17 cellular contexts compared by ENCODE assay signal in the genomic region with DNA sequence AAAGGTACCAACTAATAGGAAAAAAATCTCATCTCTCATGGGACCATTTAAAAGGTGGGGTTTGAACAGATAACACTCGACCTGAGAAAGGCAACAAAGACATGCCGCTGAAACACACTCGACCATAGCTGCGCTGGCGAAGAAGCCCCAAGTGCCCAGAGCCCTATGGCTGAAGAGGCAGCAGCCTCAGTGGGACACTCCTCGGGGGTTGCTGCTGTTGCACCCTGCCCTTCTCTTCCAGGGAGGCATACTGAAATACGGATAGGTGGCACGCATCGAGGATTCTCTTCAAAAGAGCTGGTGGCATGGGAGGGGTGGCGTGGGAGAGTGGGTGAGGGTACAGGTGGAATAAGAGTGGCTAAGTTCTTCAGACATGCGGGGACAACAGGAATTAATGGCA. TPM values are rescaled to one million over a fixed set of nuclear protein-coding genes. Genes with fewer than 3 reads are reported as not detected.
A peak's percentile ranks its signal among the peaks of the same experiment; 100 is the strongest.
DNase-seq lines count a peak whose midpoint lies in the region; ATAC-seq and TF ChIP-seq lines count a peak whose summit lies in the region.
"Had no signal": no experiment of that assay in that cellular context is flagged by ENCODE, and none has a peak within 500 bp of the region (broad histone marks: within the 10 kb centered on the region; RNA-seq: fewer than 3 reads in every experiment).

No MANE protein-coding gene starts in this region.

- no peaks in the 10 kb centered on the region for H3K27me3 ChIP-seq in right cardiac atrium (ENCODE audit: control insufficient read depth, insufficient read depth)
- H3K27me3 ChIP-seq: SJCRH30 had no signal

- intact Hi-C loops in right cardiac atrium (cut with DNase I): no loop called here

- H3K4me1 ChIP-seq in right cardiac atrium (ENCODE audit: control insufficient read depth, insufficient read depth, low read length): peaks cover 6% of the 10 kb centered on the region
- H3K4me1 ChIP-seq: SJCRH30 had no signal

- peaks cover 2% of the 10 kb centered on the region; the same call in 1 of the 2 replicates for H3K27me3 Mint-ChIP-seq in HFFc6 (ENCODE audit: insufficient read depth)
- no peaks in the 10 kb centered on the region for H3K27me3 Mint-ChIP-seq in activated naive CD8-positive, alpha-beta T cell treated with anti-CD3 and anti-CD28 coated beads, Interleukin-2, amount 50 U/mL, for 24 hours

- 90% methylated on average over 11 of the region's 11 CpGs for WGBS in right cardiac atrium

- peaks cover 37% of the 10 kb centered on the region for H3K36me3 Mint-ChIP-seq in HFFc6 (ENCODE audit: low read depth)
- H3K36me3 Mint-ChIP-seq in activated naive CD8-positive, alpha-beta T cell treated with anti-CD3 and anti-CD28 coated beads, Interleukin-2, amount 50 U/mL, for 24 hours (ENCODE audit: low read depth): peaks cover 69% of the 10 kb centered on the region
- H3K36me3 Mint-ChIP-seq in stimulated activated effector memory CD8-positive, alpha-beta T cell treated with anti-CD3 and anti-CD28 coated beads, Interleukin-12 subunit alpha, Interleukin-12 subunit beta, amount 100 ng/mL, for 72 hours: peaks cover 97% of the 10 kb centered on the region

- H3K27ac Mint-ChIP-seq in HFFc6: 0 out of 2 replicates have a peak overlapping the region, but pooled peaks have one; percentile 18
- peak overlapping the region; percentile 67 for H3K27ac Mint-ChIP-seq in activated naive CD8-positive, alpha-beta T cell treated with anti-CD3 and anti-CD28 coated beads, Interleukin-2, amount 50 U/mL, for 24 hours
- peak overlapping the region; percentile 87 for H3K27ac Mint-ChIP-seq in stimulated activated effector memory CD8-positive, alpha-beta T cell treated with anti-CD3 and anti-CD28 coated beads, Interleukin-12 subunit alpha, Interleukin-12 subunit beta, amount 100 ng/mL, for 72 hours

- no peaks in the 10 kb centered on the region for H3K9me3 ChIP-seq in right cardiac atrium (ENCODE audit: control insufficient read depth, low read length)
- H3K9me3 ChIP-seq: SJCRH30 had no signal

- H3K27ac ChIP-seq in right cardiac atrium (ENCODE audit: low read length) (no peak overlapping the region), caudate nucleus (ENCODE audit: low read depth, low read length) (no peak overlapping the region)
- H3K27ac ChIP-seq: C4-2B, SJCRH30 had no signal

- peaks cover 59% of the 10 kb centered on the region for H3K4me1 Mint-ChIP-seq in HFFc6 (ENCODE audit: low read depth)
- peaks cover 72% of the 10 kb centered on the region for H3K4me1 Mint-ChIP-seq in activated naive CD8-positive, alpha-beta T cell treated with anti-CD3 and anti-CD28 coated beads, Interleukin-2, amount 50 U/mL, for 24 hours
- peaks cover 42% of the 10 kb centered on the region for H3K4me1 Mint-ChIP-seq in stimulated activated effector memory CD8-positive, alpha-beta T cell treated with anti-CD3 and anti-CD28 coated beads, Interleukin-12 subunit alpha, Interleukin-12 subunit beta, amount 100 ng/mL, for 72 hours

- no peak overlapping the region for H3K4me3 ChIP-seq in right cardiac atrium (ENCODE audit: low read length)
- H3K4me3 ChIP-seq: SJCRH30 had no signal

- ATAC-seq in activated naive CD8-positive, alpha-beta T cell treated with anti-CD3 and anti-CD28 coated beads, Interleukin-2, amount 50 U/mL, for 24 hours: no peak
- ATAC-seq in stimulated activated effector memory CD8-positive, alpha-beta T cell treated with anti-CD3 and anti-CD28 coated beads, Interleukin-12 subunit alpha, Interleukin-12 subunit beta, amount 100 ng/mL, for 72 hours: no peak
- ATAC-seq in right cardiac atrium: no peak

- no peaks in the 10 kb centered on the region for H3K9me3 Mint-ChIP-seq in HFFc6
- no peaks in the 10 kb centered on the region for H3K9me3 Mint-ChIP-seq in activated naive CD8-positive, alpha-beta T cell treated with anti-CD3 and anti-CD28 coated beads, Interleukin-2, amount 50 U/mL, for 24 hours
- no peaks in the 10 kb centered on the region for H3K9me3 Mint-ChIP-seq in stimulated activated effector memory CD8-positive, alpha-beta T cell treated with anti-CD3 and anti-CD28 coated beads, Interleukin-12 subunit alpha, Interleukin-12 subunit beta, amount 100 ng/mL, for 72 hours

- peak; percentile 53 for DNase-seq in activated effector memory CD4-positive, alpha-beta T cell treated with anti-CD3 and anti-CD28 coated beads, Interleukin-2, amount 50 U/mL, for 16 hours
- DNase-seq in activated effector memory CD4-positive, alpha-beta T cell treated with Interleukin-2 at 50 U/mL for 16 hours: no peak
- no peak for DNase-seq in HFFc6
- DNase-seq in activated naive CD8-positive, alpha-beta T cell treated with anti-CD3 and anti-CD28 coated beads, Interleukin-2, amount 50 U/mL, for 24 hours: no peak
- no peak for DNase-seq in stimulated activated effector memory CD8-positive, alpha-beta T cell treated with anti-CD3 and anti-CD28 coated beads, Interleukin-12 subunit alpha, Interleukin-12 subunit beta, amount 100 ng/mL, for 72 hours (ENCODE audit: low spot score in 2 of 2)
- DNase-seq in right cardiac atrium: no peak
- DNase-seq in caudate nucleus (lab: John Stamatoyannopoulos, UW): no peak
- DNase-seq: EL, GF-D8, Kasumi-1, NCI-H1417, NCI-H187, NCI-H446, NCI-H526, OCI-M1, SJCRH30 had no signal

- H3K4me3 Mint-ChIP-seq in HFFc6: no peak overlapping the region
- no peak overlapping the region for H3K4me3 Mint-ChIP-seq in activated naive CD8-positive, alpha-beta T cell treated with anti-CD3 and anti-CD28 coated beads, Interleukin-2, amount 50 U/mL, for 24 hours
- no peak overlapping the region for H3K4me3 Mint-ChIP-seq in stimulated activated effector memory CD8-positive, alpha-beta T cell treated with anti-CD3 and anti-CD28 coated beads, Interleukin-12 subunit alpha, Interleukin-12 subunit beta, amount 100 ng/mL, for 72 hours

- TF ChIP-seq CTCF in HFFc6 (IDR thresholded peaks at IDR 0.05): no peak

RNA-seq across cellular contexts. Expression of gene PHLDA2, which starts 18.5 kb away (rescaled TPM):
- 100 to 1,000 TPM; 102 to 149 (median 125) TPM for total RNA-seq in HFFc6 (2021; fragmentation: NEBNext Ultra II Directional; extraction: Animal tissue kit (Norgen Biotek cat#: 25700))
- 1 to 10 TPM in 1 of 4 donors, under 1 TPM in 2, not detected in 1; 0.57 to 2.1 (median 0.74) TPM for total RNA-seq in right cardiac atrium
- polyA plus RNA-seq in right cardiac atrium: 2.0 TPM
- total RNA-seq: SJCRH30 had no signal

RNA-seq across cellular contexts. Expression of gene NAP1L4, which starts 44.4 kb away (rescaled TPM):
- 100 to 1,000 TPM; 109 to 140 (median 131) TPM for total RNA-seq in HFFc6 (2021; fragmentation: NEBNext Ultra II Directional; extraction: Animal tissue kit (Norgen Biotek cat#: 25700))
- total RNA-seq in right cardiac atrium: 100 to 1,000 TPM; 147 to 188 (median 159) TPM
- 132 TPM for polyA plus RNA-seq in right cardiac atrium

Comparison
In these comparisons a context has a peak if more than half of its experiments do, and no peak if none do; other contexts are left out.
1. H3K27ac Mint-ChIP-seq: peak in every context shown above with its lines; median percentile 87 in stimulated activated effector memory CD8-positive, alpha-beta T cell treated with anti-CD3 and anti-CD28 coated beads, Interleukin-12 subunit alpha, Interleukin-12 subunit beta, amount 100 ng/mL, for 72 hours; 67 in activated naive CD8-positive, alpha-beta T cell treated with anti-CD3 and anti-CD28 coated beads, Interleukin-2, amount 50 U/mL, for 24 hours; 18 in HFFc6.
2. RNA of gene PHLDA2, which starts 18.5 kb away (total RNA-seq): 102 to 149 TPM in HFFc6; 0.57 to 2.1 TPM in right cardiac atrium; every median in the first group is over 10 times any median in the second.